In the genomic region with DNA sequence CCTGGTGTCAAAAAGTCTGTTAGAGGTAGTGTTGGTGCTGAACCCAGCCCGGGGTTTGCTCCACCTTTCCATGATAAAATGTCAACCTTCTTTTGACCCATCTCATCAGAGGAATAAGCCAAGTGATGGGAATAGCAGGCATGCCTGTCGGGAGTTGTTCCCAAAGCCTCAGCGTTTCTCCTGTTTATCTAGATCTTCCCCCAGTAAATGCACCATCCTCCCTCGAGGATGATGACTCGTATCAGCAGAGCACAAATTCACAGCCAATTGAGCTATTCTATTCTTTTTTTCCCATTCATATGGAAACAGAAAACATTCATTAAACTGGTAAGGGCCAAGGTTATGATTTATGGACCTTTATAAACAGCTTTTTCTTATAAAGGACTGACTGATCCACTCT, we compare ENCODE assay signal across 22 cellular contexts.
DNase-seq lines count a peak whose midpoint lies in the region; ATAC-seq and TF ChIP-seq lines count a peak whose summit lies in the region.
"Had no signal": no experiment of that assay in that cellular context is flagged by ENCODE, and none has a peak within 500 bp of the region (broad histone marks: within the 10 kb centered on the region; RNA-seq: fewer than 3 reads in every experiment).

No MANE protein-coding gene starts in this region.

- no peaks in the 10 kb centered on the region for H3K27me3 ChIP-seq in IMR-90 (ENCODE audit: control insufficient read depth, insufficient read depth, low read length)
- H3K27me3 ChIP-seq in fibroblast of lung (ENCODE audit: control insufficient read depth, insufficient read depth, low read length), result no peaks in the 10 kb centered on the region
- no peaks in the 10 kb centered on the region for H3K27me3 ChIP-seq in neural cell (ENCODE audit: insufficient read depth, low read depth, low read length)
- H3K27me3 ChIP-seq: heart left ventricle, neural progenitor cell, right lobe of liver, suprapubic skin had no signal

- no peaks in the 10 kb centered on the region for H3K79me1 ChIP-seq in IMR-90 (ENCODE audit: low read depth in 1 of 2, low read length in 2 of 2)

- 100% methylated on average over 1 of the region's 5 CpGs; no CpG with 5 or more reads in 1 of the 2 experiments for WGBS in IMR-90 (ENCODE audit: extremely low coverage in 2 of 2, insufficient read length in 1 of 2), 2 experiments

- H3F3A ChIP-seq in neural cell (ENCODE audit: insufficient read depth, low read length, poor library complexity, severe bottlenecking), result no peaks in the 10 kb centered on the region

- H3K79me2 ChIP-seq in fibroblast of lung (ENCODE audit: control insufficient read depth, insufficient read depth, low read length) (no peaks in the 10 kb centered on the region), neural cell (replicated peaks; ENCODE audit: insufficient read depth, low read length) (no peaks in the 10 kb centered on the region)

- no peaks in the 10 kb centered on the region for H4K20me1 ChIP-seq in IMR-90 (ENCODE audit: insufficient read depth, low read length)
- H4K20me1 ChIP-seq in fibroblast of lung (ENCODE audit: control insufficient read depth, extremely low read depth, insufficient read depth, low read length), result no peaks in the 10 kb centered on the region
- no peaks in the 10 kb centered on the region for H4K20me1 ChIP-seq in neural cell (ENCODE audit: insufficient read depth)

- intact Hi-C loops in IMR-90 (cut with micrococcal nuclease), result no loop called here

- H3K9me2 ChIP-seq in neural cell (ENCODE audit: insufficient read depth, low read length), result no peaks in the 10 kb centered on the region

- H3K9me3 ChIP-seq in IMR-90 (ENCODE audit: control insufficient read depth, insufficient read depth, low read length) (no peaks in the 10 kb centered on the region), fibroblast of lung (ENCODE audit: control insufficient read depth, insufficient read depth, low read depth, low read length) (no peaks in the 10 kb centered on the region), neural cell (ENCODE audit: low read length) (no peaks in the 10 kb centered on the region)
- H3K9me3 ChIP-seq: heart left ventricle, right lobe of liver, suprapubic skin had no signal

- TF ChIP-seq EP300 in neural cell (conservative IDR thresholded peaks at IDR 0.05; ENCODE audit: poor library complexity, severe bottlenecking), result no peak

- DNase-seq in EH (ENCODE audit: low read depth), result peak; percentile 51
- peak; percentile 9 for DNase-seq in IMR-90
- DNase-seq in fibroblast of lung (ENCODE audit: low read depth in 2 of 2), result peak; percentile 4 to 11
- DNase-seq in activated CD4-positive, alpha-beta T cell treated with anti-CD3 and anti-CD28 coated beads for 48 hours, result no peak
- no peak for DNase-seq in NCI-H1048 (lab: John Stamatoyannopoulos, UW)
- DNase-seq in DMS 273 treated with DMSO at 0.1 percent for 48 hours (lab: John Stamatoyannopoulos, UW), result no peak
- no peak for DNase-seq in activated T-cell treated with anti-CD3 and anti-CD28 coated beads for 4 hours
- DNase-seq: activated B cell treated with CpG ODN at 0.5 μM for 24 hours; aorta; C1 segment of cervical spinal cord; heart left ventricle; left cardiac atrium; NCI-H2029 treated with DMSO at 0.1 percent for 48 hours; posterior cingulate gyrus; right lobe of liver; stimulated activated CD4-positive, alpha-beta T cell treated with anti-CD3 and anti-CD28 coated beads, Interleukin-4, amount 100 ng/mL, for 24 hours had no signal

- H3K4me3 ChIP-seq in IMR-90 (ENCODE audit: insufficient read depth, low read depth, low read length) (no peak overlapping the region), fibroblast of lung (replicated peaks in 1 of 4; ENCODE audit: control extremely low read depth in 1 of 4, insufficient read depth in 1 of 4, low read depth in 3 of 4, low read length in 4 of 4) (no peak overlapping the region), neural cell (ENCODE audit: low read length) (no peak overlapping the region)
- H3K4me3 ChIP-seq: GM23338, heart left ventricle, neural progenitor cell, right lobe of liver, suprapubic skin had no signal

- H3K4ac ChIP-seq in IMR-90 (ENCODE audit: low read depth, low read length), result no peak overlapping the region

- TF ChIP-seq POLR2A in IMR-90 (IDR thresholded peaks at IDR 0.05; ENCODE audit: low read depth, low read length), result no peak

- H3K4me1 ChIP-seq in IMR-90 (ENCODE audit: control insufficient read depth, insufficient read depth, low read length) (no peaks in the 10 kb centered on the region), fibroblast of lung (ENCODE audit: control insufficient read depth, extremely low read depth, insufficient read depth, low read length) (no peaks in the 10 kb centered on the region)
- H3K4me1 ChIP-seq: right lobe of liver had no signal

- H3K9me1 ChIP-seq in IMR-90 (ENCODE audit: insufficient read depth, low read length), result no peaks in the 10 kb centered on the region

- H3K9ac ChIP-seq in IMR-90 (ENCODE audit: low read depth, low read length) (no peak overlapping the region), fibroblast of lung (ENCODE audit: insufficient read depth, low read length) (no peak overlapping the region), neural cell (ENCODE audit: low read length) (no peak overlapping the region)
- H3K9ac ChIP-seq: neural progenitor cell had no signal

- H4K5ac ChIP-seq in IMR-90 (ENCODE audit: low read depth, low read length), result no peak overlapping the region

- dilution Hi-C loops in IMR-90 (cut with HindIII; ENCODE audit: low sequenced_read_pairs, unreplicated experiment), result no loop called here

- H2AK5ac ChIP-seq in IMR-90 (ENCODE audit: low read depth, low read length), result no peak overlapping the region

- POLR2A ChIA-PET in IMR-90 (lab: Charles Lee; ENCODE audit: unreplicated experiment), result no interaction called here

- CTCF ChIA-PET in IMR-90 (lab: Yijun Ruan, JAX), result no interaction called here

- no TSS peak for BruUV-seq in IMR-90 (replicated peaks; lab: Mats Ljungman, UMichigan)

- no peak overlapping the region for H2AK9ac ChIP-seq in IMR-90 (replicated peaks; ENCODE audit: low read depth, low read length, poor library complexity)

- H2BK120ac ChIP-seq in IMR-90 (ENCODE audit: low read depth, low read length), result no peak overlapping the region

- no peak overlapping the region for H2AFZ ChIP-seq in IMR-90 (replicated peaks; ENCODE audit: low read length, poor library complexity)
- no peak overlapping the region for H2AFZ ChIP-seq in fibroblast of lung (ENCODE audit: low read length)
- H2AFZ ChIP-seq in neural cell (ENCODE audit: low read depth, low read length), result no peak overlapping the region
- H2AFZ ChIP-seq: GM23338, neural progenitor cell had no signal

- no peak overlapping the region for H3K23ac ChIP-seq in IMR-90 (ENCODE audit: low read depth, low read length)

- 0 out of 2 replicates have a peak, but pooled peaks have one; percentile 32 for ATAC-seq in IMR-90 (ENCODE audit: low read depth)
- ATAC-seq: activated T-helper 17 cell treated with anti-CD3 and anti-CD28 coated beads, Interleukin-2, amount 50 U/mL, for 72 hours; GM23338; heart left ventricle; left cardiac atrium; right lobe of liver; stimulated activated memory B cell treated with anti-CD40 and anti-IgM and Interleukin-4, amounts not matched to agents 10 μg/mL and 1 μg/mL and 100 μg/mL, for 72 hours had no signal

- no peak overlapping the region for H3K56ac ChIP-seq in IMR-90 (ENCODE audit: extremely low read depth, insufficient read depth, low read length)

- no peak overlapping the region for H3K4me2 ChIP-seq in IMR-90 (ENCODE audit: low read depth, low read length)
- no peak overlapping the region for H3K4me2 ChIP-seq in fibroblast of lung (ENCODE audit: extremely low read depth, insufficient read depth, low read length)
- H3K4me2 ChIP-seq in neural cell (ENCODE audit: low read length), result no peak overlapping the region
- H3K4me2 ChIP-seq: GM23338, neural progenitor cell had no signal

- no peak overlapping the region for H2BK5ac ChIP-seq in IMR-90 (ENCODE audit: low read depth, low read length, poor library complexity, severe bottlenecking)

- no peak for TF ChIP-seq RAD21 in IMR-90 (IDR thresholded peaks at IDR 0.05; ENCODE audit: low read length)
- TF ChIP-seq RAD21 in neural cell (conservative IDR thresholded peaks at IDR 0.05), result no peak

- H3K27ac ChIP-seq in IMR-90 (ENCODE audit: insufficient read depth, low read length) (no peak overlapping the region), fibroblast of lung (ENCODE audit: insufficient read depth, low read length) (no peak overlapping the region), neural cell (ENCODE audit: low read length) (peak overlapping the region; percentile 25)
- H3K27ac ChIP-seq: heart left ventricle, neural progenitor cell, right lobe of liver, suprapubic skin had no signal

- no peak overlapping the region for H4K8ac ChIP-seq in IMR-90 (ENCODE audit: low read depth in 2 of 2, low read length in 2 of 2)

- H3K36me3 ChIP-seq in IMR-90 (ENCODE audit: control insufficient read depth, insufficient read depth, low read length) (no peaks in the 10 kb centered on the region), fibroblast of lung (ENCODE audit: control insufficient read depth, insufficient read depth, low read length) (no peaks in the 10 kb centered on the region), neural cell (ENCODE audit: insufficient read depth, low read length) (peaks cover 7% of the 10 kb centered on the region)
- H3K36me3 ChIP-seq: neural progenitor cell, suprapubic skin had no signal

- in situ Hi-C loops in IMR-90 (cut with MboI; ENCODE audit: low sequenced_read_pairs), result no loop called here

- no peak for TF ChIP-seq CTCF in IMR-90 (conservative IDR thresholded peaks at IDR 0.05; ENCODE audit: low read depth, low read length)
- no peak for TF ChIP-seq CTCF in fibroblast of lung (conservative IDR thresholded peaks at IDR 0.05 in 1 of 2, IDR thresholded peaks at IDR 0.05 in 1 of 2; ENCODE audit: low read depth in 1 of 2, low read length in 2 of 2)
- TF ChIP-seq CTCF in neural cell (IDR thresholded peaks at IDR 0.05; ENCODE audit: poor library complexity, severe bottlenecking), result no peak

- H3K14ac ChIP-seq in IMR-90 (replicated peaks; ENCODE audit: low read depth, low read length), result no peak overlapping the region

- no peak overlapping the region for H2BK20ac ChIP-seq in IMR-90 (ENCODE audit: low read depth, low read length)

- no peak overlapping the region for H3K18ac ChIP-seq in IMR-90 (ENCODE audit: low read depth, low read length)

- no peak overlapping the region for H4K91ac ChIP-seq in IMR-90 (ENCODE audit: insufficient read depth, low read depth, low read length)

- H2BK15ac ChIP-seq in IMR-90 (ENCODE audit: low read depth, low read length), result no peak overlapping the region

TF ChIP-seq in IMR-90, 13 proteins besides CTCF, POLR2A, EP300 and RAD21 (continues in another document):
- TF ChIP-seq CHD1 (IDR thresholded peaks at IDR 0.05; ENCODE audit: low read depth, low read length), result no peak
- no peak for TF ChIP-seq CEBPB (IDR thresholded peaks at IDR 0.05; ENCODE audit: low read depth, low read length)
- no peak for TF ChIP-seq NFE2L2 (IDR thresholded peaks at IDR 0.05; ENCODE audit: low read depth, low read length)

TF ChIP-seq in neural cell, 6 proteins besides CTCF, POLR2A, EP300 and RAD21:
- no peak for TF ChIP-seq SMC3 (conservative IDR thresholded peaks at IDR 0.05; ENCODE audit: poor library complexity)

Comparison
In these comparisons a context has a peak if more than half of its experiments do, and no peak if none do; other contexts are left out.
1. DNase-seq: peak in EH (single experiment), IMR-90 (single experiment) and fibroblast of lung (2 of 2); none in activated CD4-positive, alpha-beta T cell treated with anti-CD3 and anti-CD28 coated beads for 48 hours (single experiment), NCI-H1048 (single experiment), DMS 273 treated with DMSO at 0.1 percent for 48 hours (single experiment) and activated T-cell treated with anti-CD3 and anti-CD28 coated beads for 4 hours (single experiment).